26 cellular contexts compared by ENCODE assay signal in the genomic region with DNA sequence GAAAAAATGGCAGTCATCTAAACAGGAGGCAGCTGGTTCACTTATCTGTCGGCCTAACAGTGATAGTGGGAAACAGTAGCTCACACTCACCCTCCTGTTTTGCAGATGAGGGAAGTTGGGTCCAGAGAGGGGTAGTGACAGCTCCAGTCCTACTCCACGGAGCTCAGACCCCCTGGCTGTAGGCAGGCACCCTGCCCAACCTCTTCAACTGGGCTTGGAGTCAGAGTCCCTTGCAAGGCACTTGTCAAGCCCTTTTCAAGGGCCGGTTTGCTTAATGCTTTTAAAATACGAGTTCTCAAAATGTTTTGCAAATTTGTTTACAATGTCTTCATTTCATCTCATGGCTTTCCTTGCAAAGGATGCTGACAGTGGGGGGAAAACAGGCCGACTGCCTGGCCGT.
"Had no signal": no experiment of that assay in that cellular context is flagged by ENCODE, and none has a peak within 500 bp of the region (broad histone marks: within the 10 kb centered on the region; RNA-seq: fewer than 3 reads in every experiment).

No MANE protein-coding gene starts in this region.

- H3K27me3 ChIP-seq: ovary, stomach, testis, tibial artery, upper lobe of right lung had no signal

- H3K36me3 ChIP-seq: ovary, prostate gland had no signal

- H3K9me3 ChIP-seq: left ventricle myocardium inferior, mucosa of descending colon, ovary, prostate gland, stomach, testis, tibial artery, upper lobe of right lung had no signal

- FAIRE-seq: urothelium cell line had no signal

- H3K27ac Mint-ChIP-seq: memory B cell; stimulated activated naive B cell treated with anti-CD40 and anti-IgM and Interleukin-4, amounts not matched to agents 10 μg/mL and 1 μg/mL and 100 μg/mL, for 72 hours had no signal

- H3K4me1 ChIP-seq: prostate gland, testis, tibial artery had no signal

- H3K27ac ChIP-seq: left ventricle myocardium inferior, ovary, prostate gland, skin epidermis, stomach, testis, tibial artery, upper lobe of right lung had no signal

- DNase-seq: hypothalamus; islet precursor cell; left ventricle myocardium inferior; midbrain; mucosa of descending colon; naive thymus-derived CD4-positive, alpha-beta T cell; ovary; retina; right cardiac atrium; stimulated activated CD4-positive, alpha-beta T cell treated with anti-CD3 and anti-CD28 coated beads, Interleukin-12 subunit alpha, Interleukin-12 subunit beta, amount 100 ng/mL, for 4 hours; stimulated activated CD4-positive, alpha-beta T cell treated with anti-CD3 and anti-CD28 coated beads, Interleukin-15, amount 100 ng/mL, for 24 hours; stimulated activated CD4-positive, alpha-beta T cell treated with anti-CD3 and anti-CD28 coated beads, Interleukin-2, amount 100 ng/mL, for 24 hours; stimulated activated CD4-positive, alpha-beta T cell treated with anti-CD3 and anti-CD28 coated beads, Interleukin-4, amount 100 ng/mL, for 1 hour; stimulated activated naive B cell treated with anti-CD40 and anti-IgM and Interleukin-4, amounts not matched to agents 10 μg/mL and 1 μg/mL and 100 μg/mL, for 72 hours; stimulated activated naive CD8-positive, alpha-beta T cell treated with anti-CD3 and anti-CD28 coated beads, Interleukin-15, Interleukin-2, amounts not matched to agents 100 U/mL and 50 U/mL, for 24 hours; stomach; testis; tibial artery; trophoblast cell; upper lobe of right lung had no signal

- H3K9me3 Mint-ChIP-seq: memory B cell; naive thymus-derived CD4-positive, alpha-beta T cell; natural killer cell treated with Interleukin-12 subunit alpha and Interleukin-12 subunit beta and Interleukin-15 and Interleukin-18, amount 100 ng/mL, for 72 hours; stimulated activated naive B cell treated with anti-CD40 and anti-IgM and Interleukin-4, amounts not matched to agents 10 μg/mL and 1 μg/mL and 100 μg/mL, for 72 hours had no signal

- H3K27me3 Mint-ChIP-seq: memory B cell; naive thymus-derived CD4-positive, alpha-beta T cell; natural killer cell treated with Interleukin-12 subunit alpha and Interleukin-12 subunit beta and Interleukin-15 and Interleukin-18, amount 100 ng/mL, for 72 hours; stimulated activated naive B cell treated with anti-CD40 and anti-IgM and Interleukin-4, amounts not matched to agents 10 μg/mL and 1 μg/mL and 100 μg/mL, for 72 hours had no signal

- H3K4me3 Mint-ChIP-seq: memory B cell; naive thymus-derived CD4-positive, alpha-beta T cell; natural killer cell treated with Interleukin-12 subunit alpha and Interleukin-12 subunit beta and Interleukin-15 and Interleukin-18, amount 100 ng/mL, for 72 hours; stimulated activated naive B cell treated with anti-CD40 and anti-IgM and Interleukin-4, amounts not matched to agents 10 μg/mL and 1 μg/mL and 100 μg/mL, for 72 hours had no signal

- H3K4me3 ChIP-seq: left ventricle myocardium inferior, mucosa of descending colon, ovary, prostate gland, skin epidermis, stomach, testis, tibial artery, upper lobe of right lung had no signal

- ATAC-seq: mucosa of descending colon; naive thymus-derived CD4-positive, alpha-beta T cell; natural killer cell treated with Interleukin-12 subunit alpha and Interleukin-12 subunit beta and Interleukin-15 and Interleukin-18, amount 100 ng/mL, for 72 hours; right cardiac atrium; sciatic nerve; stimulated activated naive B cell treated with anti-CD40 and anti-IgM and Interleukin-4, amounts not matched to agents 10 μg/mL and 1 μg/mL and 100 μg/mL, for 72 hours; stimulated activated naive CD8-positive, alpha-beta T cell treated with anti-CD3 and anti-CD28 coated beads, Interleukin-15, Interleukin-2, amounts not matched to agents 100 U/mL and 50 U/mL, for 24 hours; upper lobe of right lung had no signal
